ENCODE assay signal across 8 cellular contexts in genomic region chr1:228081144-228081543, GRCh38. TPM values are rescaled to one million over a fixed set of nuclear protein-coding genes. Genes with fewer than 3 reads are reported as not detected.
DNase-seq lines count a peak whose midpoint lies in the region; ATAC-seq and TF ChIP-seq lines count a peak whose summit lies in the region.

No MANE protein-coding gene starts in this region.

- POLR2A ChIA-PET in T-cell (lab: Charles Lee), result no interaction called here

- CTCF ChIA-PET in T-cell (lab: Charles Lee), result no interaction called here

- H3K4me3 Mint-ChIP-seq in T-cell, result peak overlapping the region; percentile 75 to 94 (median 82)

- DNase-seq in GM12864 (ENCODE audit: low read depth) (no peak), T-cell (no peak), fibroblast of the aortic adventitia (ENCODE audit: low read depth) (no peak), sigmoid colon (peak; percentile 64), mesenteric fat pad (ENCODE audit: low spot score) (no peak), NCI-H446 (lab: John Stamatoyannopoulos, UW) (no peak)

- H3K4me1 ChIP-seq in sigmoid colon, result peaks cover 0 to 53% (median 40%) of the 10 kb centered on the region in 4 donors

- TF ChIP-seq CTCF in GM12864 (IDR thresholded peaks at IDR 0.05; ENCODE audit: low read depth, low read length, missing control alignments), result no peak
- no peak for TF ChIP-seq CTCF in fibroblast of the aortic adventitia (IDR thresholded peaks at IDR 0.05; ENCODE audit: insufficient read depth, low read length)
- no peak for TF ChIP-seq CTCF in sigmoid colon (IDR thresholded peaks at IDR 0.05)

- H3K9me3 ChIP-seq in sigmoid colon, result no peaks in the 10 kb centered on the region

- WGBS in sigmoid colon, 2 donors, result 67 to 79% methylated on average over 7 of the region's 7 CpGs

- no peaks in the 10 kb centered on the region for H3K27me3 ChIP-seq in sigmoid colon

- TF ChIP-seq POLR2A in sigmoid colon (IDR thresholded peaks at IDR 0.05), result no peak

- H3K27ac Mint-ChIP-seq in T-cell, result peak overlapping the region; percentile 55 to 61

- peak overlapping the region in 1 of 4 donors; percentile 97 for H3K27ac ChIP-seq in sigmoid colon

- peaks cover 13% of the 10 kb centered on the region for H3K36me3 Mint-ChIP-seq in T-cell

- no peak for TF ChIP-seq EP300 in sigmoid colon (IDR thresholded peaks at IDR 0.05)

- H3K27me3 Mint-ChIP-seq in T-cell, result no peaks in the 10 kb centered on the region

- intact Hi-C loops in sigmoid colon (cut with DNase I), result loop anchor here (5.0 to 10.0 kb wide), 5 partner anchors 194 to 536 kb away; partner anchors contain the start of gene RNF187

- H3K4me3 ChIP-seq in GM12864 (ENCODE audit: low read depth, low read length), result peak overlapping the region; percentile 83
- H3K4me3 ChIP-seq in fibroblast of the aortic adventitia (ENCODE audit: low read depth, low read length), result peak overlapping the region; percentile 84
- H3K4me3 ChIP-seq in sigmoid colon, result peak overlapping the region in 3 of 4 donors; percentile 77 to 92 (median 87)

- peaks cover 38 to 48% (median 43%) of the 10 kb centered on the region in 3 donors for H3K4me1 Mint-ChIP-seq in T-cell

- H3K9me3 Mint-ChIP-seq in T-cell, result no peaks in the 10 kb centered on the region

- ATAC-seq in T-cell (replicated peaks in 1 of 4) (no peak), HG02973 (IDR thresholded peaks at IDR 0.05; ENCODE audit: unreplicated experiment) (no peak), GM18498 (IDR thresholded peaks at IDR 0.05; ENCODE audit: unreplicated experiment) (no peak)

- H3K36me3 ChIP-seq in sigmoid colon, result no peaks in the 10 kb centered on the region

RNA-seq across cellular contexts. Expression of gene ARF1, which starts 1.4 kb away (rescaled TPM):
- total RNA-seq in T-cell (100 to 1,000 TPM; 232 to 309 (median 258) TPM), fibroblast of the aortic adventitia (ENCODE audit: low replicate concordance) (58.0 and 246 TPM in 2 replicates), sigmoid colon (100 to 1,000 TPM; 212 to 250 (median 225) TPM), mesenteric fat pad (352 TPM)
- 100 to 1,000 TPM; 345 to 482 (median 479) TPM for polyA plus RNA-seq in sigmoid colon

RNA-seq across cellular contexts. Expression of gene C1orf35, which starts 22.0 kb away (rescaled TPM):
- total RNA-seq in T-cell (10 to 100 TPM; 19.7 to 34.0 (median 32.3) TPM), fibroblast of the aortic adventitia (ENCODE audit: low replicate concordance) (5.9 and 21.8 TPM in 2 replicates), sigmoid colon (10 to 100 TPM in 3 of 4 donors, 1 to 10 TPM in 1; 7.8 to 18.1 (median 13.0) TPM), mesenteric fat pad (5.6 TPM)
- polyA plus RNA-seq in sigmoid colon, result 10 to 100 TPM in 1 of 3 donors, 1 to 10 TPM in 2; 8.8 to 17.9 (median 9.0) TPM

RNA-seq across cellular contexts. Expression of gene MRPL55, which starts 28.0 kb away (rescaled TPM):
- total RNA-seq in T-cell (10 to 100 TPM; 49.7 to 63.5 (median 55.9) TPM), fibroblast of the aortic adventitia (ENCODE audit: low replicate concordance) (32.5 and 74.1 TPM in 2 replicates), sigmoid colon (10 to 100 TPM; 62.0 to 90.6 (median 79.3) TPM), mesenteric fat pad (38.9 TPM)
- 10 to 100 TPM; 53.5 to 77.4 (median 58.0) TPM for polyA plus RNA-seq in sigmoid colon

RNA-seq across cellular contexts. Expression of gene GUK1, which starts 58.9 kb away (rescaled TPM):
- total RNA-seq in T-cell (100 to 1,000 TPM; 201 to 318 (median 223) TPM), fibroblast of the aortic adventitia (ENCODE audit: low replicate concordance) (171 and 217 TPM in 2 replicates), sigmoid colon (100 to 1,000 TPM; 225 to 366 (median 303) TPM), mesenteric fat pad (220 TPM)
- polyA plus RNA-seq in sigmoid colon, result 100 to 1,000 TPM; 391 to 668 (median 656) TPM
